ENCODE assay signal across 16 cellular contexts in the genomic region with DNA sequence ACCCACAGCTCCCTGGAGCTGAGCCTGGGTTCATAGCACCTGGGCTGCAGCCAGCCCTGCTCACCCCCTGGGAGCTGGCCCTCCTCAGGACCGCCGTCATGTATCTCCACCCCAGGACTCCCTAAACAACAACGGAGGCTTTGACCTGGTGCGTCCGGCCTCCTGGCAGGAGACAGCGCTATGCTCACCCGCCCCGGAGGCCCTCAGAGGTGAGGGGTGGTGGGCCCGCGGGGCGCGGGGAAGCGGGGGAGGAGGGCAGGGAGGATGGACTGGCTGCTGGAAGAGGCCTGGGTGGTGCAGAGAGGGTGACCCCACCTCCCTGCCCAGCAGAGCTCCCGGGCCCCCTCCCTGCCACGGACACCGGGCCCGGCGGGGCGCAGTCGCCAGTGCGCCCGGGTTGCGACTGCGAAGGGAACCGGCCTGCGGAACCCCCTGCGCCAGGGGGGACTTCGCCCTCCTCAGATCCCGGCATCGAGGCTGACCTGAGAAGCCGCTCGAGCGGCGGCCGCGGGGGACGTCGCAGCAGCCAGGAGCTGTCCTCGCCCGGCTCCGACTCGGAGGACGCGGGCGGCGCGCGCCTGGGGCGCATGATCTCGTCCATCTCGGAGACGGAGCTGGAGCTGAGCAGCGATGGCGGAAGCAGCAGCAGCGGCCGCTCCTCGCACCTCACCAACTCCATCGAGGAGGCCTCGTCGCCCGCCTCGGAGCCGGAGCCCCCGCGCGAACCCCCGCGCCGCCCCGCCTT. TPM values are rescaled to one million over a fixed set of nuclear protein-coding genes. Genes with fewer than 3 reads are reported as not detected.
DNase-seq lines count a peak whose midpoint lies in the region; ATAC-seq, FAIRE-seq and TF ChIP-seq lines count a peak whose summit lies in the region.
"Had no signal": no experiment of that assay in that cellular context is flagged by ENCODE, and none has a peak within 500 bp of the region (broad histone marks: within the 10 kb centered on the region; RNA-seq: fewer than 3 reads in every experiment).

No MANE protein-coding gene starts in this region.

- ATAC-seq in GM23338 (peak; percentile 20), GM18502 (IDR thresholded peaks at IDR 0.05; ENCODE audit: poor library complexity, unreplicated experiment) (no peak)
- ATAC-seq: Right ventricle myocardium inferior had no signal

- H3K27ac ChIP-seq in right atrium auricular region, result no peak overlapping the region
- H3K27ac ChIP-seq in GM23338 (ENCODE audit: low read depth), result no peak overlapping the region
- no peak overlapping the region for H3K27ac ChIP-seq in endothelial cell of umbilical vein (ENCODE audit: insufficient read depth, low read depth, low read length)
- H3K27ac ChIP-seq in osteoblast (ENCODE audit: low read depth, low read length), result no peak overlapping the region
- no peak overlapping the region for H3K27ac ChIP-seq in vagina
- H3K27ac ChIP-seq in brain microvascular endothelial cell, result no peak overlapping the region
- H3K27ac ChIP-seq: GM23248, SK-N-MC had no signal

- DNase-seq in cardiac septum (ENCODE audit: low spot score) (peak; percentile 51), right atrium auricular region (ENCODE audit: low spot score) (no peak), GM23338 (ENCODE audit: low spot score) (peak; percentile 60), endothelial cell of umbilical vein (ENCODE audit: low read depth, low spot score) (no peak), osteoblast (ENCODE audit: insufficient read length, low spot score, missing footprints) (peak; percentile 83), vagina (ENCODE audit: extremely low spot score in 2 of 2) (no peak), brain microvascular endothelial cell (no peak)
- DNase-seq: C1 segment of cervical spinal cord, GM23248, NCI-H1048, NCI-H1436 treated with DMSO at 0.1 percent for 48 hours, NCI-H2081, NCI-H510A treated with DMSO at 0.1 percent for 48 hours had no signal

- no peak for TF ChIP-seq CTCF in right atrium auricular region (IDR thresholded peaks at IDR 0.05)
- no peak for TF ChIP-seq CTCF in GM23338 (conservative IDR thresholded peaks at IDR 0.05; ENCODE audit: low read depth in 2 of 2)
- no peak for TF ChIP-seq CTCF in endothelial cell of umbilical vein (IDR thresholded peaks at IDR 0.05; ENCODE audit: extremely low read depth in 1 of 2, insufficient read depth in 1 of 2, low read depth in 1 of 2, low read length in 2 of 2)
- no peak for TF ChIP-seq CTCF in osteoblast (IDR thresholded peaks at IDR 0.05; ENCODE audit: extremely low read depth, low read depth, low read length)
- TF ChIP-seq CTCF in vagina (IDR thresholded peaks at IDR 0.05), result no peak
- no peak for TF ChIP-seq CTCF in brain microvascular endothelial cell (IDR thresholded peaks at IDR 0.05; ENCODE audit: low read depth, low read length, missing control alignments)

- no peak for FAIRE-seq in endothelial cell of umbilical vein (lab: Jason Lieb, UNC)

- no peaks in the 10 kb centered on the region for H3K9me1 ChIP-seq in endothelial cell of umbilical vein (replicated peaks; ENCODE audit: control insufficient read depth, extremely low read depth, insufficient read depth, low read length)

- H3K4me3 ChIP-seq in right atrium auricular region (no peak overlapping the region), GM23338 (peak overlapping the region; percentile 51), endothelial cell of umbilical vein (replicated peaks in 1 of 3; ENCODE audit: insufficient read depth in 1 of 3, low read depth in 1 of 3, low read length in 3 of 3) (no peak overlapping the region), osteoblast (ENCODE audit: insufficient read depth, low read length) (no peak overlapping the region), vagina (no peak overlapping the region), brain microvascular endothelial cell (ENCODE audit: low read depth, low read length) (no peak overlapping the region)
- H3K4me3 ChIP-seq: GM23248, SK-N-MC had no signal

- no peaks in the 10 kb centered on the region for H4K20me1 ChIP-seq in GM23338 (replicated peaks; ENCODE audit: insufficient read depth)
- H4K20me1 ChIP-seq in endothelial cell of umbilical vein (replicated peaks; ENCODE audit: control insufficient read depth, extremely low read depth, insufficient read depth, low read length), result no peaks in the 10 kb centered on the region
- peaks cover 4% of the 10 kb centered on the region for H4K20me1 ChIP-seq in osteoblast (ENCODE audit: insufficient read depth, low read length)

- no TSS peak for BruUV-seq in endothelial cell of umbilical vein (replicated peaks; lab: Mats Ljungman, UMichigan)

- H3K4me3 Mint-ChIP-seq in GM23338, result 0 out of 3 replicates have a peak overlapping the region, but pooled peaks have one; percentile 27

- no peaks in the 10 kb centered on the region for H3K36me3 ChIP-seq in right atrium auricular region
- no peaks in the 10 kb centered on the region for H3K36me3 ChIP-seq in GM23338 (ENCODE audit: insufficient read depth)
- no peaks in the 10 kb centered on the region for H3K36me3 ChIP-seq in endothelial cell of umbilical vein (ENCODE audit: control insufficient read depth in 2 of 2, extremely low read depth in 1 of 2, insufficient read depth in 2 of 2, low read length in 2 of 2)
- no peaks in the 10 kb centered on the region for H3K36me3 ChIP-seq in osteoblast (ENCODE audit: insufficient read depth, low read length)
- H3K36me3 ChIP-seq in vagina, result no peaks in the 10 kb centered on the region
- no peaks in the 10 kb centered on the region for H3K36me3 ChIP-seq in brain microvascular endothelial cell (replicated peaks)

- intact Hi-C loops in cardiac septum (cut with DNase I), result no loop called here
- intact Hi-C loops in endothelial cell of umbilical vein (cut with micrococcal nuclease), result no loop called here
- intact Hi-C loops in vagina (cut with DNase I), result loop anchor here (2.0 kb wide), 1 partner anchor 47 kb away; no protein-coding TSS in a partner anchor

- H3K9me3 Mint-ChIP-seq in GM23338, result 0 out of 3 replicates have a peak, but pooled peaks cover 3% of the 10 kb centered on the region

- peaks cover 65% of the 10 kb centered on the region for H3K27me3 Mint-ChIP-seq in GM23338 (ENCODE audit: insufficient read depth, low read depth, poor library complexity)

- no peaks in the 10 kb centered on the region for H3F3A ChIP-seq in GM23338 (replicated peaks; ENCODE audit: low read depth)

- no peaks in the 10 kb centered on the region for H3K9me2 ChIP-seq in GM23338 (ENCODE audit: insufficient read depth)

- H3K9me3 ChIP-seq in right atrium auricular region (no peaks in the 10 kb centered on the region), endothelial cell of umbilical vein (replicated peaks; ENCODE audit: control insufficient read depth, insufficient read depth, low read length) (no peaks in the 10 kb centered on the region), osteoblast (ENCODE audit: low read depth, low read length) (no peaks in the 10 kb centered on the region), vagina (no peaks in the 10 kb centered on the region)

- peaks cover 3% of the 10 kb centered on the region; the same call in 1 of the 3 replicates for H3K36me3 Mint-ChIP-seq in GM23338 (ENCODE audit: low read depth)

- in situ Hi-C loops in brain microvascular endothelial cell (cut with HindIII; ENCODE audit: low pct_ligation_motif_present, low sequenced_read_pairs), result no loop called here

- TF ChIP-seq POLR2A in endothelial cell of umbilical vein (IDR thresholded peaks at IDR 0.05; ENCODE audit: low read depth, low read length), result no peak
- no peak for TF ChIP-seq POLR2A in vagina (IDR thresholded peaks at IDR 0.05)

- no peak overlapping the region for H3K27ac Mint-ChIP-seq in GM23338

- no peak overlapping the region for H3K9ac ChIP-seq in endothelial cell of umbilical vein (replicated peaks; ENCODE audit: extremely low read depth, insufficient read depth, low read length)
- H3K9ac ChIP-seq: GM23248 had no signal

- dilution Hi-C loops in endothelial cell of umbilical vein (cut with MboI; ENCODE audit: extremely low pct_ligation_motif_present, low sequenced_read_pairs), result no loop called here

- POLR2A ChIA-PET in endothelial cell of umbilical vein (lab: Charles Lee), result no interaction called here

- peaks cover 16% of the 10 kb centered on the region for H3K4me1 Mint-ChIP-seq in GM23338

- H3K4me2 ChIP-seq in GM23338 (peak overlapping the region; percentile 81), endothelial cell of umbilical vein (ENCODE audit: insufficient read depth, low read length) (no peak overlapping the region), osteoblast (ENCODE audit: insufficient read depth, low read length) (no peak overlapping the region)

- H2AFZ ChIP-seq in GM23338 (peak overlapping the region; percentile 76; the same call in 1 of the 2 replicates), endothelial cell of umbilical vein (ENCODE audit: low read depth, low read length) (no peak overlapping the region), osteoblast (ENCODE audit: low read length) (no peak overlapping the region)
- H2AFZ ChIP-seq: GM23248 had no signal

- H3K27me3 ChIP-seq in right atrium auricular region, result peaks cover 4 to 8% of the 10 kb centered on the region in 2 donors
- peaks cover 76% of the 10 kb centered on the region for H3K27me3 ChIP-seq in GM23338 (ENCODE audit: insufficient read depth)
- peaks cover 35 to 37% of the 10 kb centered on the region in 2 experiments for H3K27me3 ChIP-seq in endothelial cell of umbilical vein (ENCODE audit: control insufficient read depth in 2 of 2, insufficient read depth in 2 of 2, low read length in 2 of 2)
- H3K27me3 ChIP-seq in osteoblast (ENCODE audit: insufficient read depth, low read length), result peaks cover 32% of the 10 kb centered on the region
- H3K27me3 ChIP-seq in vagina, result no peaks in the 10 kb centered on the region
- peaks cover 49% of the 10 kb centered on the region for H3K27me3 ChIP-seq in brain microvascular endothelial cell (replicated peaks)

- H3K4me1 ChIP-seq in right atrium auricular region (peaks cover 0 to 17% of the 10 kb centered on the region in 2 donors), GM23338 (ENCODE audit: insufficient read depth) (no peaks in the 10 kb centered on the region; the same call in 1 of the 2 replicates), endothelial cell of umbilical vein (ENCODE audit: control insufficient read depth, extremely low read depth, insufficient read depth, low read length) (no peaks in the 10 kb centered on the region), osteoblast (ENCODE audit: insufficient read depth, low read length) (no peaks in the 10 kb centered on the region), vagina (peaks cover 8% of the 10 kb centered on the region)

- CTCF ChIA-PET in endothelial cell of umbilical vein (lab: Charles Lee), result interaction anchor here (1.2 kb wide), 1 partner anchor 48 kb away, joined by 3 read pairs; no protein-coding TSS in a partner anchor

- H3K79me2 ChIP-seq in GM23338 (replicated peaks; ENCODE audit: insufficient read depth), result no peaks in the 10 kb centered on the region
- H3K79me2 ChIP-seq in endothelial cell of umbilical vein (ENCODE audit: control insufficient read depth, insufficient read depth, low read length), result no peaks in the 10 kb centered on the region
- no peaks in the 10 kb centered on the region for H3K79me2 ChIP-seq in osteoblast (ENCODE audit: insufficient read depth, low read length)

RNA-seq across cellular contexts. Expression of a gene that starts 3.1 kb away (rescaled TPM):
- total RNA-seq in cardiac septum, result 0.48 TPM
- total RNA-seq in right atrium auricular region, result under 1 TPM; 0.26 to 0.71 TPM
- total RNA-seq in GM23338 (2014; rRNA removed; shearing (Covaris generic)), result 2.8 and 3.5 TPM in 2 replicates
- polyA plus RNA-seq in GM23338 (2016; fragmentation: Nextera tagmentation; extraction: Ambion mirVana), result 0.15 and 0.16 TPM in 2 replicates
- total RNA-seq in endothelial cell of umbilical vein, result 0.31 and 0.37 TPM in 2 replicates
- 0.18 and 0.21 TPM in 2 replicates for polyA plus RNA-seq in endothelial cell of umbilical vein
- 0.06 and 0.13 TPM in 2 replicates for polyA plus RNA-seq in endothelial cell of umbilical vein (2011; cell fraction: cytosol; rRNA removed)
- 0.09 and 0.11 TPM in 2 replicates for polyA plus RNA-seq in endothelial cell of umbilical vein (2011; cell fraction: nucleus; rRNA removed)
- polyA plus RNA-seq in endothelial cell of umbilical vein (2012), result 0.15 TPM in 2 replicates
- 0.06 TPM in 1 of 2 replicates, not detected in the other for polyA minus RNA-seq in endothelial cell of umbilical vein
- not detected for polyA minus RNA-seq in endothelial cell of umbilical vein (2011; cell fraction: cytosol; rRNA and poly(A)+ RNA removed)
- polyA minus RNA-seq in endothelial cell of umbilical vein (2011; cell fraction: nucleus; rRNA and poly(A)+ RNA removed), result 0.10 TPM in 1 of 2 replicates, not detected in the other
- 0.29 and 0.36 TPM in 2 replicates for total RNA-seq in osteoblast
- 3.2 TPM for total RNA-seq in vagina
- total RNA-seq: GM23248 had no signal

RNA-seq across cellular contexts. Expression of a gene that starts 21.0 kb away (rescaled TPM):
- total RNA-seq in cardiac septum (49.4 TPM), right atrium auricular region (10 to 100 TPM; 25.1 to 29.5 TPM), endothelial cell of umbilical vein (57.7 and 62.4 TPM in 2 replicates), osteoblast (27.4 and 28.6 TPM in 2 replicates), vagina (51.6 TPM)
- total RNA-seq in GM23338 (2014; rRNA removed; shearing (Covaris generic)), result 51.2 and 67.0 TPM in 2 replicates
- polyA plus RNA-seq in GM23338 (2016; fragmentation: Nextera tagmentation; extraction: Ambion mirVana) (61.6 and 63.7 TPM in 2 replicates), endothelial cell of umbilical vein (67.5 and 70.6 TPM in 2 replicates)
- polyA plus RNA-seq in endothelial cell of umbilical vein (2011; cell fraction: cytosol; rRNA removed), result 25.8 and 37.8 TPM in 2 replicates
- 320 and 353 TPM in 2 replicates for polyA plus RNA-seq in endothelial cell of umbilical vein (2011; cell fraction: nucleus; rRNA removed)
- 37.9 and 43.3 TPM in 2 replicates for polyA plus RNA-seq in endothelial cell of umbilical vein (2012)
- 21.1 and 22.4 TPM in 2 replicates for polyA minus RNA-seq in endothelial cell of umbilical vein
- 2.5 TPM for polyA minus RNA-seq in endothelial cell of umbilical vein (2011; cell fraction: cytosol; rRNA and poly(A)+ RNA removed)
- 28.0 and 29.8 TPM in 2 replicates for polyA minus RNA-seq in endothelial cell of umbilical vein (2011; cell fraction: nucleus; rRNA and poly(A)+ RNA removed)

RNA-seq across cellular contexts. Expression of a gene that starts 24.3 kb away (rescaled TPM):
- total RNA-seq in cardiac septum (33.7 TPM), right atrium auricular region (10 to 100 TPM; 30.7 to 38.9 TPM), endothelial cell of umbilical vein (19.3 and 22.3 TPM in 2 replicates), osteoblast (35.1 and 38.4 TPM in 2 replicates), vagina (44.2 TPM)
- 8.2 and 8.6 TPM in 2 replicates for total RNA-seq in GM23338 (2014; rRNA removed; shearing (Covaris generic))
- polyA plus RNA-seq in GM23338 (2016; fragmentation: Nextera tagmentation; extraction: Ambion mirVana) (7.1 and 8.1 TPM in 2 replicates), endothelial cell of umbilical vein (33.6 and 47.7 TPM in 2 replicates)
- polyA plus RNA-seq in endothelial cell of umbilical vein (2011; cell fraction: cytosol; rRNA removed), result 10.9 and 16.5 TPM in 2 replicates
- 63.1 and 81.2 TPM in 2 replicates for polyA plus RNA-seq in endothelial cell of umbilical vein (2011; cell fraction: nucleus; rRNA removed)
- 17.5 and 28.3 TPM in 2 replicates for polyA plus RNA-seq in endothelial cell of umbilical vein (2012)
- polyA minus RNA-seq in endothelial cell of umbilical vein, result 6.4 and 8.9 TPM in 2 replicates
- 3.2 TPM for polyA minus RNA-seq in endothelial cell of umbilical vein (2011; cell fraction: cytosol; rRNA and poly(A)+ RNA removed)
- 7.6 and 14.0 TPM in 2 replicates for polyA minus RNA-seq in endothelial cell of umbilical vein (2011; cell fraction: nucleus; rRNA and poly(A)+ RNA removed)

RNA-seq across cellular contexts. Expression of a gene that starts 25.5 kb away (rescaled TPM):
- 253 TPM for total RNA-seq in cardiac septum
- total RNA-seq in right atrium auricular region, result 100 to 1,000 TPM; 184 to 281 TPM
- total RNA-seq in GM23338 (2014; rRNA removed; shearing (Covaris generic)), result 5.5 and 14.4 TPM in 2 replicates
- 5.6 and 6.4 TPM in 2 replicates for polyA plus RNA-seq in GM23338 (2016; fragmentation: Nextera tagmentation; extraction: Ambion mirVana)
- 3.6 and 7.1 TPM in 2 replicates for total RNA-seq in endothelial cell of umbilical vein
- 7.0 and 7.1 TPM in 2 replicates for polyA plus RNA-seq in endothelial cell of umbilical vein
- polyA plus RNA-seq in endothelial cell of umbilical vein (2011; cell fraction: cytosol; rRNA removed), result 0.93 and 1.9 TPM in 2 replicates
- polyA plus RNA-seq in endothelial cell of umbilical vein (2011; cell fraction: nucleus; rRNA removed), result 45.1 and 59.0 TPM in 2 replicates
- polyA plus RNA-seq in endothelial cell of umbilical vein (2012), result 5.2 and 7.4 TPM in 2 replicates
- polyA minus RNA-seq in endothelial cell of umbilical vein, result 5.2 and 5.3 TPM in 2 replicates
- 2.4 TPM for polyA minus RNA-seq in endothelial cell of umbilical vein (2011; cell fraction: cytosol; rRNA and poly(A)+ RNA removed)
- 6.6 and 7.4 TPM in 2 replicates for polyA minus RNA-seq in endothelial cell of umbilical vein (2011; cell fraction: nucleus; rRNA and poly(A)+ RNA removed)
- total RNA-seq in osteoblast, result 1.8 and 2.1 TPM in 2 replicates
- 29.2 TPM for total RNA-seq in vagina

RNA-seq across cellular contexts. Expression of a gene that starts 41.0 kb away (rescaled TPM):
- total RNA-seq in cardiac septum, result not detected
- not detected for total RNA-seq in right atrium auricular region
- total RNA-seq in GM23338 (2014; rRNA removed; shearing (Covaris generic)), result not detected in 2 replicates
- not detected in 2 replicates for polyA plus RNA-seq in GM23338 (2016; fragmentation: Nextera tagmentation; extraction: Ambion mirVana)
- not detected in 2 replicates for total RNA-seq in endothelial cell of umbilical vein
- polyA plus RNA-seq in endothelial cell of umbilical vein, result not detected in 2 replicates
- not detected in 2 replicates for polyA plus RNA-seq in endothelial cell of umbilical vein (2011; cell fraction: cytosol; rRNA removed)
- polyA plus RNA-seq in endothelial cell of umbilical vein (2011; cell fraction: nucleus; rRNA removed), result not detected in 2 replicates
- polyA plus RNA-seq in endothelial cell of umbilical vein (2012), result not detected in 2 replicates
- not detected in 2 replicates for polyA minus RNA-seq in endothelial cell of umbilical vein
- polyA minus RNA-seq in endothelial cell of umbilical vein (2011; cell fraction: cytosol; rRNA and poly(A)+ RNA removed), result not detected
- polyA minus RNA-seq in endothelial cell of umbilical vein (2011; cell fraction: nucleus; rRNA and poly(A)+ RNA removed), result not detected in 2 replicates
- total RNA-seq in osteoblast, result not detected in 2 replicates
- total RNA-seq in vagina, result not detected
- total RNA-seq: GM23248, Right ventricle myocardium inferior had no signal

Comparison
In these comparisons a context has a peak if more than half of its experiments do, and no peak if none do; other contexts are left out.
1. DNase-seq: peak in cardiac septum (single experiment), GM23338 (single experiment) and osteoblast (single experiment); none in right atrium auricular region (single experiment), endothelial cell of umbilical vein (single experiment), vagina (0 of 2) and brain microvascular endothelial cell (single experiment).